Comparison of ENCODE assay signal across 16 cellular contexts in the genomic region with DNA sequence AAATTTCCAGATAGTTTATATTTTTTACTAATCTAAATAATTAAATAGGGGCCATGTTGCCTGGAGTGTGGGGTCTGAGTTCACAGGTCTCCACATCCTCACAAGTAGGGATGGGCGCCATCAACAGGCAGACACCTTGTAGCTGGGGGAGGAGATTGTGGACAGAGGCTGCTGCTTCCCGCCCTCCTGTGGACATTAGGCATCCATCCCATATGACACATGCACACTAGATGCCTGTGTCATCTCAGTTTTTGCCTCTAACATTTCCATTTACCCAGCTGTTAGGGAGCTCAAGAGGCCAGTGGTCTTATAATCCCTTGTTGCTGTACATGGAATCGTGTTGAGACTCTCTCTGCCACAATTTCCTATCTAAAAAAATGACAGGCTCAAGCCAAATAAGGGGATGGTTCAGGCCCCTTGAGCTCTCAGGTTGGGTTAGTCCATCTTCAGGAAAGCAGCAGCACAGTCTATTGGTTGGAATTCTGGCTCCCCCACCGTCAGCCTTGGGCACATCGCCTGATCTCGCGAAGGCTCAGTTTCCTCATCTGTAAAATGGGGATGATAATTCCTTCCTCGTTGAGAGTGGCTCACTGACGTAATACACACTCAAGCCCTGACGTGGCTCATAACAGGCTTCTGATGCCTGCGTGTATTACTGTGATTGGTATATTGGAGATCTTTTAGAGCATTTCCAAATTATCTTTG. TPM values are rescaled to one million over a fixed set of nuclear protein-coding genes. Genes with fewer than 3 reads are reported as not detected.
DNase-seq lines count a peak whose midpoint lies in the region; ATAC-seq and TF ChIP-seq lines count a peak whose summit lies in the region.
"Had no signal": no experiment of that assay in that cellular context is flagged by ENCODE, and none has a peak within 500 bp of the region (broad histone marks: within the 10 kb centered on the region; RNA-seq: fewer than 3 reads in every experiment).

No MANE protein-coding gene starts in this region.

- 0 out of 2 replicates have a peak, but pooled peaks have one; percentile 19 for TF ChIP-seq CTCF in HEK293 (tag by site-specific recombination; IDR thresholded peaks at IDR 0.05)
- TF ChIP-seq CTCF in osteoblast (IDR thresholded peaks at IDR 0.05; ENCODE audit: extremely low read depth, low read depth, low read length), result no peak
- TF ChIP-seq CTCF in GM10248 (IDR thresholded peaks at IDR 0.05; ENCODE audit: control extremely low read depth, extremely low read depth, low read depth, missing control alignments), result no peak

- H3K9me3 ChIP-seq in right cardiac atrium (ENCODE audit: control insufficient read depth, low read length), result no peaks in the 10 kb centered on the region
- no peaks in the 10 kb centered on the region for H3K9me3 ChIP-seq in HEK293 (ENCODE audit: control insufficient read depth, insufficient read depth, low read depth, low read length)
- H3K9me3 ChIP-seq in SJCRH30 (replicated peaks), result no peaks in the 10 kb centered on the region
- H3K9me3 ChIP-seq in osteoblast (ENCODE audit: low read depth, low read length), result no peaks in the 10 kb centered on the region
- H3K9me3 ChIP-seq: SK-N-SH had no signal

- no peaks in the 10 kb centered on the region for H3K36me3 ChIP-seq in HEK293 (ENCODE audit: control insufficient read depth in 2 of 2, insufficient read depth in 1 of 2, low read length in 2 of 2)
- no peaks in the 10 kb centered on the region for H3K36me3 ChIP-seq in SJCRH30
- no peaks in the 10 kb centered on the region for H3K36me3 ChIP-seq in osteoblast (ENCODE audit: insufficient read depth, low read length)

- H3K4me1 ChIP-seq in right cardiac atrium (ENCODE audit: control insufficient read depth, insufficient read depth, low read length) (no peaks in the 10 kb centered on the region), HEK293 (ENCODE audit: control insufficient read depth, insufficient read depth, low read length) (no peaks in the 10 kb centered on the region), SJCRH30 (peaks cover 15% of the 10 kb centered on the region; the same call in 1 of the 2 replicates), osteoblast (ENCODE audit: insufficient read depth, low read length) (no peaks in the 10 kb centered on the region)

- intact Hi-C loops in Right ventricle myocardium superior (cut with DNase I) (no loop called here), right cardiac atrium (cut with DNase I) (no loop called here)

- H3K27me3 ChIP-seq in right cardiac atrium (ENCODE audit: control insufficient read depth, insufficient read depth) (peaks cover 6% of the 10 kb centered on the region), SJCRH30 (no peaks in the 10 kb centered on the region), osteoblast (ENCODE audit: insufficient read depth, low read length) (peaks cover 36% of the 10 kb centered on the region)

- no peaks in the 10 kb centered on the region for H3K79me2 ChIP-seq in osteoblast (ENCODE audit: insufficient read depth, low read length)

- POLR2A ChIA-PET in HEK293 (lab: Yijun Ruan, JAX) (no interaction called here), GM10248 (lab: Yijun Ruan, JAX) (no interaction called here)

- H3K27ac ChIP-seq in right cardiac atrium (ENCODE audit: low read length), result no peak overlapping the region
- H3K27ac ChIP-seq in HEK293 (ENCODE audit: extremely low read depth, low read depth, low read length), result no peak overlapping the region
- no peak overlapping the region for H3K27ac ChIP-seq in SJCRH30
- no peak overlapping the region for H3K27ac ChIP-seq in osteoblast (ENCODE audit: low read depth, low read length)
- H3K27ac ChIP-seq: PC-9 had no signal

- H3K4me2 ChIP-seq in osteoblast (ENCODE audit: insufficient read depth, low read length), result no peak overlapping the region
- H3K4me2 ChIP-seq: PC-9, SK-N-SH had no signal

- no peak overlapping the region for H2AFZ ChIP-seq in osteoblast (ENCODE audit: low read length)
- H2AFZ ChIP-seq: PC-9 had no signal

- CTCF ChIA-PET in HEK293 (lab: Yijun Ruan, JAX) (interaction anchor here (0.8 to 1.7 kb wide), 5 partner anchors 8 to 355 kb away, joined by 3 to 5 read pairs (median 4); no protein-coding TSS in a partner anchor), GM10248 (lab: Yijun Ruan, JAX) (interaction anchor here (1.5 kb wide), 1 partner anchor 9 kb away, joined by 3 read pairs; no protein-coding TSS in a partner anchor)

- DNase-seq in Right ventricle myocardium superior (peak; percentile 8), right cardiac atrium (no peak), SJCRH30 (peak; percentile 56 to 75), osteoblast (ENCODE audit: insufficient read length, low spot score, missing footprints) (peak; percentile 57), GM10248 (ENCODE audit: extremely low spot score) (no peak), EL (no peak)
- DNase-seq: ACHN; CD4-positive, alpha-beta T cell; NCI-H1092; NCI-H1694 treated with DMSO at 0.1 percent for 48 hours; NK-92 treated with Interleukin-12 subunit alpha and Interleukin-12 subunit beta, amount 100 ng/mL, for 24 hours; PC-9; SK-N-SH had no signal

- ATAC-seq in Right ventricle myocardium superior (ENCODE audit: poor library complexity) (no peak), right cardiac atrium (no peak), HG03025 (IDR thresholded peaks at IDR 0.05; ENCODE audit: low FRiP score, unreplicated experiment) (no peak)

- 84% methylated on average over 11 of the region's 11 CpGs for WGBS in right cardiac atrium

- H3K4me3 ChIP-seq in right cardiac atrium (ENCODE audit: low read length), result no peak overlapping the region
- H3K4me3 ChIP-seq in HEK293 (ENCODE audit: low read depth, low read length), result no peak overlapping the region
- no peak overlapping the region for H3K4me3 ChIP-seq in SJCRH30
- no peak overlapping the region for H3K4me3 ChIP-seq in osteoblast (ENCODE audit: insufficient read depth, low read length)
- H3K4me3 ChIP-seq: PC-9 had no signal

- no peaks in the 10 kb centered on the region for H4K20me1 ChIP-seq in osteoblast (ENCODE audit: insufficient read depth, low read length)

TF ChIP-seq in HEK293, 187 proteins besides CTCF, POLR2A, EP300 and RAD21:
- TF ChIP-seq MZF1 (tag by site-specific recombination; IDR thresholded peaks at IDR 0.05; ENCODE audit: borderline replicate concordance), result peak; percentile 86; the same call in 1 of the 2 replicates
- TF ChIP-seq, protein P1, sequence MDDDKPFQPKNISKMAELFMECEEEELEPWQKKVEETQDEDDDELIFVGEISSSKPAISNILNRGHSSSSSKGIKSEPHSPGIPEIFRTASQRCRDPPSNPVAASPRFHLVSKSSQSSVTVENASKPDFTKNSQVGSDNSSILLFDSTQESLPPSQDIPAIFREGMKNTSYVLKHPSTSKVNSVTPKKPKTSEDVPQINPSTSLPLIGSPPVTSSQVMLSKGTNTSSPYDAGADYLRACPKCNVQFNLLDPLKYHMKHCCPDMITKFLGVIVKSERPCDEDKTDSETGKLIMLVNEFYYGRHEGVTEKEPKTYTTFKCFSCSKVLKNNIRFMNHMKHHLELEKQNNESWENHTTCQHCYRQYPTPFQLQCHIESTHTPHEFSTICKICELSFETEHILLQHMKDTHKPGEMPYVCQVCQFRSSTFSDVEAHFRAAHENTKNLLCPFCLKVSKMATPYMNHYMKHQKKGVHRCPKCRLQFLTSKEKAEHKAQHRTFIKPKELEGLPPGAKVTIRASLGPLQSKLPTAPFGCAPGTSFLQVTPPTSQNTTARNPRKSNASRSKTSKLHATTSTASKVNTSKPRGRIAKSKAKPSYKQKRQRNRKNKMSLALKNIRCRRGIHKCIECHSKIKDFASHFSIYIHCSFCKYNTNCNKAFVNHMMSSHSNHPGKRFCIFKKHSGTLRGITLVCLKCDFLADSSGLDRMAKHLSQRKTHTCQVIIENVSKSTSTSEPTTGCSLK (tag by site-specific recombination; IDR thresholded peaks at IDR 0.05), result no peak

RNA-seq across cellular contexts. Expression of a gene that starts 13.6 kb away (rescaled TPM):
- total RNA-seq in Right ventricle myocardium superior (not detected), right cardiac atrium (not detected), osteoblast (not detected in 2 replicates)
- 0.02 TPM for polyA plus RNA-seq in right cardiac atrium
- 3.7 and 4.2 TPM in 2 replicates for total RNA-seq in SJCRH30 (2014; rRNA removed; shearing (Covaris generic))
- total RNA-seq: T-helper 1 cell treated with Interleukin-12 subunit alpha and Interleukin-12 subunit beta and Interleukin-4 antibody, amounts not matched to agents 30 ng/mL and 1 ng/mL, for 36 hours had no signal
- polyA plus RNA-seq: SK-N-SH had no signal

Comparison
In these comparisons a context has a peak if more than half of its experiments do, and no peak if none do; other contexts are left out.
1. DNase-seq: peak in Right ventricle myocardium superior (single experiment), SJCRH30 (2 of 2) and osteoblast (single experiment); none in right cardiac atrium (0 of 3), GM10248 (single experiment) and EL (single experiment).